In genomic region chr20:11604339-11604738, GRCh38 we compare ENCODE assay signal across 27 cellular contexts.
"Had no signal": no experiment of that assay in that cellular context is flagged by ENCODE, and none has a peak within 500 bp of the region (broad histone marks: within the 10 kb centered on the region; RNA-seq: fewer than 3 reads in every experiment).

No MANE protein-coding gene starts in this region.

- H3K9me3 ChIP-seq: suprapubic skin, testis, thoracic aorta, thyroid gland, tibial artery, upper lobe of left lung, upper lobe of right lung, uterus, vagina had no signal

- H3K27me3 ChIP-seq: stomach, suprapubic skin, testis, thyroid gland, tibial artery, tibial nerve, transverse colon, upper lobe of left lung, upper lobe of right lung, uterus, vagina had no signal

- H3K27ac ChIP-seq: stomach, suprapubic skin, testis, thoracic aorta, thyroid gland, tibial artery, tibial nerve, transverse colon, upper lobe of left lung, upper lobe of right lung, uterus, vagina had no signal

- H3K4me1 ChIP-seq: stomach, suprapubic skin, testis, thyroid gland, tibial artery, tibial nerve, transverse colon, upper lobe of left lung, upper lobe of right lung, uterus, vagina had no signal

- ATAC-seq: stimulated activated effector memory CD8-positive, alpha-beta T cell treated with anti-CD3 and anti-CD28 coated beads, Interleukin-12 subunit alpha, Interleukin-12 subunit beta, amount 100 ng/mL, for 72 hours; stimulated activated memory B cell treated with anti-CD40 and anti-IgM and Interleukin-4, amounts not matched to agents 10 μg/mL and 1 μg/mL and 100 μg/mL, for 72 hours; stimulated activated naive B cell treated with anti-CD40 and anti-IgM and Interleukin-4, amounts not matched to agents 10 μg/mL and 1 μg/mL and 100 μg/mL, for 72 hours; stimulated activated naive CD8-positive, alpha-beta T cell treated with anti-CD3 and anti-CD28 coated beads, Interleukin-15, amount 100 ng/mL, for 72 hours; stimulated activated naive CD8-positive, alpha-beta T cell treated with anti-CD3 and anti-CD28 coated beads, Interleukin-15, Interleukin-2, amounts not matched to agents 100 U/mL and 50 U/mL, for 24 hours; upper lobe of right lung had no signal

- H3K4me3 ChIP-seq: stomach, suprapubic skin, testis, thoracic aorta, thyroid gland, tibial artery, tibial nerve, transverse colon, upper lobe of left lung, upper lobe of right lung, uterus, vagina had no signal

- DNase-seq: stimulated activated CD4-positive, alpha-beta T cell treated with anti-CD3 and anti-CD28 coated beads, Interleukin-2, amount 100 ng/mL, for 48 hours; stimulated activated CD4-positive, alpha-beta T cell treated with anti-CD3 and anti-CD28 coated beads, Interleukin-4, amount 100 ng/mL, for 1 hour; stimulated activated CD4-positive, alpha-beta T cell treated with anti-CD3 and anti-CD28 coated beads, Interleukin-4, amount 100 ng/mL, for 24 hours; stimulated activated CD4-positive, alpha-beta T cell treated with anti-CD3 and anti-CD28 coated beads, Interleukin-4, amount 100 ng/mL, for 4 hours; stimulated activated CD8-positive, alpha-beta memory T cell treated with anti-CD3 and anti-CD28 coated beads, Interleukin-4, amount 100 ng/mL, for 48 hours; stimulated activated naive B cell treated with anti-CD40 and anti-IgM and Interleukin-4, amounts not matched to agents 10 μg/mL and 1 μg/mL and 100 μg/mL, for 72 hours; stimulated activated naive CD4-positive, alpha-beta T cell; stimulated activated naive CD4-positive, alpha-beta T cell treated with Interleukin-2 at 50 U/mL for 16 hours; stimulated activated naive CD8-positive, alpha-beta T cell treated with anti-CD3 and anti-CD28 coated beads, Interleukin-15, amount 100 ng/mL, for 72 hours; stimulated activated naive CD8-positive, alpha-beta T cell treated with anti-CD3 and anti-CD28 coated beads, Interleukin-15, Interleukin-2, amounts not matched to agents 100 U/mL and 50 U/mL, for 24 hours; stomach; substantia nigra; testis; thyroid gland; tibial artery; transverse colon; trophoblast cell; upper lobe of left lung; upper lobe of right lung; uterus had no signal

- H3K36me3 ChIP-seq: stomach, suprapubic skin, thoracic aorta, thyroid gland, tibial artery, tibial nerve, transverse colon, upper lobe of left lung, upper lobe of right lung, uterus, vagina had no signal

- FAIRE-seq: urothelium cell line had no signal
